ENCODE assay signal across 10 cellular contexts in the genomic region with DNA sequence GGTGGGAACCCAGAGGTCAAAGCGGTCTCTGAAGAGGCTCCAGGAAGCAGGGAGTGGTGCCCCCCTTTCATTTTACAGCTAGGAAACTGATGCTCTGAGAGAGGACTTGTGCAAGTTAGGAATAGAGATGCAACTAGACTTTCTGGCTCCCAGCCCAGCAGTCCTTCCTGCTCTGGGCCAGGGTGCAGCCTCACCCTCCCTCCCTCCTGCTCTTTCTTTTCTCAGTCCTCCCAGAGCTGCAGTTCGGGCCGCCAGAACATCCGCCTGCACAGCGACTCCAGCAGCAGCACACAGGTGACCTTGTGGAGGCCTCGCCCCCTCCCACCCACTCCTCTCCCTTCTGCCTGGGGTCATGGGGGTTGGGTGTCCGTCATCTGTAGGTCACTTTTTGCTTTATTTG. TPM values are rescaled to one million over a fixed set of nuclear protein-coding genes. Genes with fewer than 3 reads are reported as not detected.
A peak's percentile ranks its signal among the peaks of the same experiment; 100 is the strongest.
DNase-seq lines count a peak whose midpoint lies in the region; ATAC-seq and TF ChIP-seq lines count a peak whose summit lies in the region.
"Had no signal": no experiment of that assay in that cellular context is flagged by ENCODE, and none has a peak within 500 bp of the region (broad histone marks: within the 10 kb centered on the region; RNA-seq: fewer than 3 reads in every experiment).

No MANE protein-coding gene starts in this region.

- H3K4me3 ChIP-seq in AG04450 (ENCODE audit: low read depth, low read length): no peak overlapping the region
- H3K4me3 ChIP-seq in mucosa of descending colon: no peak overlapping the region

- H3K9me3 ChIP-seq in AG04450 (ENCODE audit: control insufficient read depth, insufficient read depth, low read length) (peaks cover 10% of the 10 kb centered on the region; the same call in 1 of the 2 replicates), mucosa of descending colon (no peaks in the 10 kb centered on the region)

- H3K4me1 Mint-ChIP-seq in chondrocyte (ENCODE audit: low read depth): peaks cover 16% of the 10 kb centered on the region

- H3K4me1 ChIP-seq in mucosa of descending colon (ENCODE audit: low read depth): peaks cover 14% of the 10 kb centered on the region

- POLR2A ChIA-PET in AG04450 (lab: Yijun Ruan, JAX): no interaction called here

- H3K27me3 ChIP-seq in AG04450 (ENCODE audit: control insufficient read depth, insufficient read depth, low read length): no peaks in the 10 kb centered on the region

- peak overlapping the region; percentile 9 for H3K4me3 Mint-ChIP-seq in chondrocyte (ENCODE audit: unreplicated experiment)
- H3K4me3 Mint-ChIP-seq: naive thymus-derived CD4-positive, alpha-beta T cell had no signal

- DNase-seq in AG04450 (ENCODE audit: low read depth, low spot score) (no peak), M059J (ENCODE audit: low read depth) (peak; percentile 62), chondrocyte (ENCODE audit: low spot score) (no peak), mucosa of descending colon (peak; percentile 80 to 89 (median 82))

- peak overlapping the region; percentile 1 for H3K27ac ChIP-seq in AG04450 (ENCODE audit: low read depth, low read length)

- intact Hi-C loops in mucosa of descending colon (cut with DNase I, micrococcal nuclease): no loop called here

- no peaks in the 10 kb centered on the region for H3K36me3 Mint-ChIP-seq in chondrocyte (ENCODE audit: low read depth)

- ATAC-seq in mucosa of descending colon: peak; percentile 84
- ATAC-seq in GM19035 (IDR thresholded peaks at IDR 0.05; ENCODE audit: unreplicated experiment): no peak
- no peak for ATAC-seq in HG03342 (IDR thresholded peaks at IDR 0.05; ENCODE audit: unreplicated experiment)
- ATAC-seq in GM21390 (IDR thresholded peaks at IDR 0.05; ENCODE audit: unreplicated experiment): no peak
- no peak for ATAC-seq in GM18873 (IDR thresholded peaks at IDR 0.05; ENCODE audit: low FRiP score, unreplicated experiment)
- ATAC-seq: naive thymus-derived CD4-positive, alpha-beta T cell had no signal

- no peaks in the 10 kb centered on the region for H3K36me3 ChIP-seq in mucosa of descending colon (ENCODE audit: low read depth)

- no peaks in the 10 kb centered on the region for H3K9me3 Mint-ChIP-seq in chondrocyte (ENCODE audit: low read depth)
- H3K9me3 Mint-ChIP-seq: naive thymus-derived CD4-positive, alpha-beta T cell had no signal

- H3K27ac Mint-ChIP-seq in chondrocyte (ENCODE audit: unreplicated experiment): peak overlapping the region; percentile 94
- H3K27ac Mint-ChIP-seq: naive thymus-derived CD4-positive, alpha-beta T cell had no signal

- CTCF ChIA-PET in AG04450 (lab: Charles Lee): no interaction called here

- H3K27me3 Mint-ChIP-seq in chondrocyte (ENCODE audit: low read depth): peaks cover 18% of the 10 kb centered on the region
- H3K27me3 Mint-ChIP-seq: naive thymus-derived CD4-positive, alpha-beta T cell had no signal

- no peak for TF ChIP-seq CTCF in AG04450 (IDR thresholded peaks at IDR 0.05; ENCODE audit: low read depth, low read length)
- no peak for TF ChIP-seq CTCF in chondrocyte (IDR thresholded peaks at IDR 0.05)
- TF ChIP-seq CTCF in mucosa of descending colon (IDR thresholded peaks at IDR 0.05): no peak

RNA-seq across cellular contexts. Expression of a gene that starts 51.5 kb away (rescaled TPM):
- not detected in 2 replicates for polyA plus RNA-seq in AG04450 (2011; rRNA removed)
- not detected in 2 replicates for polyA minus RNA-seq in AG04450 (2011; rRNA and poly(A)+ RNA removed)
- total RNA-seq in M059J (2014; rRNA removed; shearing (Covaris generic)): not detected in 2 replicates
- total RNA-seq in chondrocyte (not detected in 3 replicates), mucosa of descending colon (under 1 TPM in 1 of 3 donors, not detected in 2; 0.34 TPM)
- total RNA-seq: naive thymus-derived CD4-positive, alpha-beta T cell; T-helper 1 cell treated with Interleukin-12 subunit alpha and Interleukin-12 subunit beta and Interleukin-4 antibody, amounts not matched to agents 30 ng/mL and 1 ng/mL, for 36 hours had no signal
- polyA plus RNA-seq: naive thymus-derived CD4-positive, alpha-beta T cell had no signal

RNA-seq across cellular contexts. Expression of a gene that starts 57.5 kb away (rescaled TPM):
- 0.01 and 0.02 TPM in 2 replicates for polyA plus RNA-seq in AG04450 (2011; rRNA removed)
- 0.05 TPM in 1 of 2 replicates, not detected in the other for polyA minus RNA-seq in AG04450 (2011; rRNA and poly(A)+ RNA removed)
- total RNA-seq in M059J (2014; rRNA removed; shearing (Covaris generic)): 3.3 and 4.7 TPM in 2 replicates
- total RNA-seq in chondrocyte: 27.5 to 36.6 TPM (median 28.5 TPM) in 3 replicates
- 100 to 1,000 TPM in 1 of 3 donors, 10 to 100 TPM in 2; 71.3 to 131 (median 88.9) TPM for total RNA-seq in mucosa of descending colon

Comparison
In these comparisons a context has a peak if more than half of its experiments do, and no peak if none do; other contexts are left out.
1. DNase-seq: peak in M059J (single experiment) and mucosa of descending colon (3 of 3); none in AG04450 (single experiment) and chondrocyte (single experiment).